ENCODE assay signal across 20 cellular contexts in the genomic region with DNA sequence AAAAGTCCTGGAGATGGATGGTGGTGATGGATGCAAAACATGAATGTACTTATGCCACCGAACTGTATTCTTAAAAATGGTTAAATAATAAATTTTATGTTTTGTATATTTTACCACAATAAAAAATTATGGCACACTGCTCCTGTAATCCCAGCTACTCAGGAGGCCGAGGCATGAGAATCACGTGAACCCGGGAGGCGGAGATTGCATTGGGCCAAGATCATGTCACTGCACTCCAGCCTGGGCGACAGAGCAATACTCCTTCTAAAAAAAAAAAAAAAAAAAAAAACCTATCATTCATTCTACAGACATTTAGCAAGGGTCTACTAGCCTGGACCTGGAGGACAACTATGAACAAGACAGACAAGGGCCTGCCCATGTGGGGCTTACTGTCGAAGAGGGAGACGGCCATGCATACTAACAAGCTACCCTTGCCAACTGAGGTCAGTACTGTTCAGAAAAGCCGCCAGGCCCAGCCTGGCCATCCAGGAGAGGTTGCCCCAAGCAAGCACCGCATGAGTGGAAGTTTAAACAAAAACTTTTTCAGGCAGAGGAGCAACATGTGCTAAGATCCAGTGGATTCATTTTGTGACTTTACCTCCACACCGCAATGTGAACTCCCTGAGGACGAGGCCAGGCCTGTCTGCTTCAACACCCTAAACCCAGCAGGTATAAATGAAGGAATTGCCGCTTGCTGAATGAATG. TPM values are rescaled to one million over a fixed set of nuclear protein-coding genes. Genes with fewer than 3 reads are reported as not detected.
DNase-seq lines count a peak whose midpoint lies in the region; ATAC-seq and TF ChIP-seq lines count a peak whose summit lies in the region.
"Had no signal": no experiment of that assay in that cellular context is flagged by ENCODE, and none has a peak within 500 bp of the region (broad histone marks: within the 10 kb centered on the region; RNA-seq: fewer than 3 reads in every experiment).

No MANE protein-coding gene starts in this region.

- CTCF ChIA-PET in Caco-2 (lab: Charles Lee) = interaction anchor here (0.6 kb wide), 1 partner anchor 81 kb away, joined by 4 read pairs; no protein-coding TSS in a partner anchor

- in situ Hi-C loops in transverse colon (cut with MboI; ENCODE audit: low pct_ligation_motif_present in 1 of 4, low pct_unique_long_range_greater_than_20kb in 1 of 4, low sequenced_read_pairs in 3 of 4) = no loop called here

- no peaks in the 10 kb centered on the region for H3K27me3 Mint-ChIP-seq in Caco-2 (ENCODE audit: insufficient read depth, unreplicated experiment)
- peaks cover 4% of the 10 kb centered on the region for H3K27me3 Mint-ChIP-seq in activated T-helper 1 cell treated with anti-CD3 and anti-CD28 coated beads, Interleukin-12 subunit alpha, Interleukin-12 subunit beta, Interleukin-2, Interleukin-4 antibody, amounts not matched to agents 30 ng/mL and 10 ng/mL and 1 ng/mL, durations not matched to agents 14 hours and 24 hours and 36 hours (ENCODE audit: insufficient read depth)

- no peak overlapping the region for H2BK12ac ChIP-seq in mesenchymal stem cell (ENCODE audit: low read length in 2 of 2)

- DNase-seq in Caco-2 (no peak), transverse colon (peak; percentile 4), mesenchymal stem cell (no peak)
- no peak for DNase-seq in activated T-helper 1 cell treated with anti-CD3 and anti-CD28 coated beads, Interleukin-12 subunit alpha, Interleukin-12 subunit beta, Interleukin-2, Interleukin-4 antibody, amounts not matched to agents 30 ng/mL and 10 ng/mL and 1 ng/mL, durations not matched to agents 14 hours and 24 hours and 36 hours (ENCODE audit: low spot score)
- DNase-seq: ACHN, C1 segment of cervical spinal cord, DMS 273 treated with DMSO at 0.1 percent for 48 hours, KBM-7, NCI-H1105, NCI-H1694 treated with DMSO at 0.1 percent for 48 hours, NCI-H2107, NCI-H2227 treated with DMSO at 0.1 percent for 48 hours, NCI-H510A treated with DMSO at 0.1 percent for 48 hours, OCI-M1, SHP77 had no signal

- no peak overlapping the region for H4K8ac ChIP-seq in mesenchymal stem cell (ENCODE audit: low read length)

- TF ChIP-seq CTCF in Caco-2 (IDR thresholded peaks at IDR 0.05; ENCODE audit: insufficient read depth in 1 of 2, low read depth in 1 of 2, low read length in 1 of 2, severe bottlenecking in 1 of 2, unreplicated experiment in 1 of 2) = no peak
- no peak for TF ChIP-seq CTCF in liver (IDR thresholded peaks at IDR 0.05; ENCODE audit: low read depth, low read length, missing input control)
- TF ChIP-seq CTCF in transverse colon (IDR thresholded peaks at IDR 0.05) = no peak

- H3K27me3 ChIP-seq in Caco-2 (replicated peaks; ENCODE audit: control insufficient read depth, insufficient read depth, low read length) = no peaks in the 10 kb centered on the region
- no peaks in the 10 kb centered on the region for H3K27me3 ChIP-seq in liver (ENCODE audit: control insufficient read depth in 4 of 4, insufficient read depth in 4 of 4, low read length in 3 of 4)
- H3K27me3 ChIP-seq in transverse colon = no peaks in the 10 kb centered on the region
- H3K27me3 ChIP-seq in mesenchymal stem cell (ENCODE audit: control insufficient read depth in 1 of 2, insufficient read depth in 1 of 2, low read length in 2 of 2) = peaks cover 6 to 9% of the 10 kb centered on the region in 2 experiments

- no peaks in the 10 kb centered on the region for H3K36me3 ChIP-seq in Caco-2 (ENCODE audit: control insufficient read depth, insufficient read depth, low read length)
- peaks cover 0 to 4% (median under 1%) of the 10 kb centered on the region in 4 donors for H3K36me3 ChIP-seq in liver (ENCODE audit: control insufficient read depth in 4 of 4, insufficient read depth in 3 of 4, low read depth in 1 of 4, low read length in 3 of 4)
- H3K36me3 ChIP-seq in transverse colon = no peaks in the 10 kb centered on the region
- no peaks in the 10 kb centered on the region for H3K36me3 ChIP-seq in mesenchymal stem cell (ENCODE audit: control insufficient read depth in 1 of 2, insufficient read depth in 2 of 2, low read depth in 1 of 2, low read length in 2 of 2)
- H3K36me3 ChIP-seq: HAP-1 had no signal

- no TSS peak for BruUV-seq in Caco-2 (replicated peaks; lab: Mats Ljungman, UMichigan)

- H3K27ac Mint-ChIP-seq in Caco-2 (ENCODE audit: unreplicated experiment) = peak overlapping the region; percentile 52
- H3K27ac Mint-ChIP-seq in activated T-helper 1 cell treated with anti-CD3 and anti-CD28 coated beads, Interleukin-12 subunit alpha, Interleukin-12 subunit beta, Interleukin-2, Interleukin-4 antibody, amounts not matched to agents 30 ng/mL and 10 ng/mL and 1 ng/mL, durations not matched to agents 14 hours and 24 hours and 36 hours = peak overlapping the region; percentile 2

- H3K23ac ChIP-seq in mesenchymal stem cell (ENCODE audit: low read length in 2 of 2) = no peak overlapping the region

- no peak overlapping the region for H2AFZ ChIP-seq in mesenchymal stem cell (ENCODE audit: low read depth, low read length)

- no peak overlapping the region for H3K14ac ChIP-seq in mesenchymal stem cell (ENCODE audit: low read length in 2 of 2)

- no peak overlapping the region for H2BK120ac ChIP-seq in mesenchymal stem cell (ENCODE audit: low read depth, low read length)

- 48% methylated on average over 13 of the region's 13 CpGs for WGBS in liver
- 77 to 80% methylated on average over 8 to 13 of the region's 13 CpGs for WGBS in transverse colon (ENCODE audit: low coverage in 1 of 2), 2 donors
- WGBS in mesenchymal stem cell = 89% methylated on average over 12 of the region's 13 CpGs

- H3K36me3 Mint-ChIP-seq in Caco-2 (ENCODE audit: insufficient read depth, unreplicated experiment) = peaks cover 3% of the 10 kb centered on the region
- no peaks in the 10 kb centered on the region for H3K36me3 Mint-ChIP-seq in activated T-helper 1 cell treated with anti-CD3 and anti-CD28 coated beads, Interleukin-12 subunit alpha, Interleukin-12 subunit beta, Interleukin-2, Interleukin-4 antibody, amounts not matched to agents 30 ng/mL and 10 ng/mL and 1 ng/mL, durations not matched to agents 14 hours and 24 hours and 36 hours (ENCODE audit: low read depth)

- no peak overlapping the region for H2BK15ac ChIP-seq in mesenchymal stem cell (ENCODE audit: low read depth, poor library complexity, severe bottlenecking)

- H3K4me3 ChIP-seq in Caco-2 (ENCODE audit: low read depth, low read length) = no peak overlapping the region
- H3K4me3 ChIP-seq in liver (ENCODE audit: low read depth in 1 of 3, low read length in 3 of 3) = no peak overlapping the region
- H3K4me3 ChIP-seq in transverse colon = no peak overlapping the region
- H3K4me3 ChIP-seq in mesenchymal stem cell (ENCODE audit: insufficient read depth in 1 of 2, low read depth in 1 of 2, low read length in 2 of 2) = no peak overlapping the region
- H3K4me3 ChIP-seq: HAP-1, SK-N-MC had no signal

- H3K4me1 ChIP-seq in Caco-2 (peaks cover 26% of the 10 kb centered on the region), liver (ENCODE audit: control insufficient read depth in 4 of 4, insufficient read depth in 4 of 4, low read length in 3 of 4) (peaks cover 4 to 66% (median 56%) of the 10 kb centered on the region in 4 donors), transverse colon (peaks cover 7 to 19% (median 13%) of the 10 kb centered on the region in 4 donors), mesenchymal stem cell (ENCODE audit: control insufficient read depth, insufficient read depth, low read depth, low read length) (peaks cover 10% of the 10 kb centered on the region)

- H3K27ac ChIP-seq in liver (ENCODE audit: low read depth in 1 of 2, low read length in 2 of 2) (peak overlapping the region; percentile 92 to 99), transverse colon (no peak overlapping the region), mesenchymal stem cell (ENCODE audit: low read length, poor library complexity, severe bottlenecking) (no peak overlapping the region)
- H3K27ac ChIP-seq: SK-N-MC had no signal

- no peak overlapping the region for H2BK5ac ChIP-seq in mesenchymal stem cell (ENCODE audit: low read depth, low read length, poor library complexity, severe bottlenecking)

- no peak overlapping the region for H3K9ac ChIP-seq in liver (ENCODE audit: low read depth in 1 of 2, low read length in 2 of 2)
- no peak overlapping the region for H3K9ac ChIP-seq in mesenchymal stem cell (ENCODE audit: low read length)

- intact Hi-C loops in Caco-2 (cut with micrococcal nuclease; ENCODE audit: unreplicated experiment) = no loop called here
- intact Hi-C loops in activated T-helper 1 cell treated with anti-CD3 and anti-CD28 coated beads, Interleukin-12 subunit alpha, Interleukin-12 subunit beta, Interleukin-2, Interleukin-4 antibody, amounts not matched to agents 30 ng/mL and 10 ng/mL and 1 ng/mL, durations not matched to agents 14 hours and 24 hours and 36 hours (cut with micrococcal nuclease) = loop anchor here (5.0 kb wide), 1 partner anchor 269 kb away; no protein-coding TSS in a partner anchor
- intact Hi-C loops in transverse colon (cut with DNase I; ENCODE audit: low total_unique reads) = no loop called here

- TF ChIP-seq POLR2A in transverse colon (IDR thresholded peaks at IDR 0.05) = no peak

- no peaks in the 10 kb centered on the region for H3K9me3 ChIP-seq in Caco-2
- H3K9me3 ChIP-seq in liver (ENCODE audit: control insufficient read depth in 4 of 4, low read length in 3 of 4) = no peaks in the 10 kb centered on the region
- H3K9me3 ChIP-seq in transverse colon = no peaks in the 10 kb centered on the region
- no peaks in the 10 kb centered on the region for H3K9me3 ChIP-seq in mesenchymal stem cell (ENCODE audit: control insufficient read depth, low read length)
- H3K9me3 ChIP-seq: HAP-1 had no signal

- H2AK5ac ChIP-seq in mesenchymal stem cell (ENCODE audit: low read length, severe bottlenecking) = no peak overlapping the region

- H3K18ac ChIP-seq in mesenchymal stem cell (ENCODE audit: low read depth in 1 of 2, low read length in 2 of 2) = no peak overlapping the region

- peaks cover 5% of the 10 kb centered on the region for H3K79me1 ChIP-seq in mesenchymal stem cell (replicated peaks; ENCODE audit: low read length, poor library complexity, severe bottlenecking)

- no peak overlapping the region for H4K91ac ChIP-seq in mesenchymal stem cell (ENCODE audit: low read length)

- H3K4me1 Mint-ChIP-seq in Caco-2 (ENCODE audit: low read depth, unreplicated experiment) = peaks cover 35% of the 10 kb centered on the region
- H3K4me1 Mint-ChIP-seq in activated T-helper 1 cell treated with anti-CD3 and anti-CD28 coated beads, Interleukin-12 subunit alpha, Interleukin-12 subunit beta, Interleukin-2, Interleukin-4 antibody, amounts not matched to agents 30 ng/mL and 10 ng/mL and 1 ng/mL, durations not matched to agents 14 hours and 24 hours and 36 hours (ENCODE audit: low read depth) = peaks cover 22% of the 10 kb centered on the region

- no peak for ATAC-seq in GM21723 (IDR thresholded peaks at IDR 0.05; ENCODE audit: unreplicated experiment)
- no peak for ATAC-seq in HG02588 (IDR thresholded peaks at IDR 0.05; ENCODE audit: unreplicated experiment)

- no peaks in the 10 kb centered on the region for H3K9me3 Mint-ChIP-seq in Caco-2 (ENCODE audit: unreplicated experiment)
- H3K9me3 Mint-ChIP-seq in activated T-helper 1 cell treated with anti-CD3 and anti-CD28 coated beads, Interleukin-12 subunit alpha, Interleukin-12 subunit beta, Interleukin-2, Interleukin-4 antibody, amounts not matched to agents 30 ng/mL and 10 ng/mL and 1 ng/mL, durations not matched to agents 14 hours and 24 hours and 36 hours = no peaks in the 10 kb centered on the region

- TF ChIP-seq RAD21 in liver (IDR thresholded peaks at IDR 0.05) = peak in 1 of 2 donors; percentile 6

- POLR2A ChIA-PET in Caco-2 (lab: Charles Lee) = no interaction called here

- TF ChIP-seq EP300 in transverse colon (IDR thresholded peaks at IDR 0.05; ENCODE audit: low read depth) = no peak

- no peak overlapping the region for H3K4me2 ChIP-seq in mesenchymal stem cell (ENCODE audit: low read length, poor library complexity, severe bottlenecking)

- no peak overlapping the region for H3K4me3 Mint-ChIP-seq in Caco-2 (ENCODE audit: unreplicated experiment)
- H3K4me3 Mint-ChIP-seq in activated T-helper 1 cell treated with anti-CD3 and anti-CD28 coated beads, Interleukin-12 subunit alpha, Interleukin-12 subunit beta, Interleukin-2, Interleukin-4 antibody, amounts not matched to agents 30 ng/mL and 10 ng/mL and 1 ng/mL, durations not matched to agents 14 hours and 24 hours and 36 hours = no peak overlapping the region

- H3K4ac ChIP-seq in mesenchymal stem cell (ENCODE audit: low read depth in 1 of 2, low read length in 2 of 2) = no peak overlapping the region

RNA-seq across cellular contexts. Expression of a gene that starts 2.8 kb away (rescaled TPM):
- 39.2 and 40.5 TPM in 2 replicates for total RNA-seq in Caco-2 (2022)
- 27.8 and 32.9 TPM in 2 replicates for total RNA-seq in activated T-helper 1 cell treated with anti-CD3 and anti-CD28 coated beads, Interleukin-12 subunit alpha, Interleukin-12 subunit beta, Interleukin-2, Interleukin-4 antibody, amounts not matched to agents 30 ng/mL and 10 ng/mL and 1 ng/mL, durations not matched to agents 14 hours and 24 hours and 36 hours
- 10 to 100 TPM; 24.0 to 28.7 TPM for total RNA-seq in liver
- polyA plus RNA-seq in liver = 1 to 10 TPM; 5.4 to 6.8 TPM
- total RNA-seq in transverse colon = 10 to 100 TPM; 14.6 to 35.0 (median 22.1) TPM
- 6.9 TPM for polyA plus RNA-seq in mesenchymal stem cell (2013, experiment 1 of 2)
- polyA plus RNA-seq in mesenchymal stem cell (2013, experiment 2 of 2) = 6.8 TPM

RNA-seq across cellular contexts. Expression of a gene that starts 3.9 kb away (rescaled TPM):
- total RNA-seq in Caco-2 (2022) = 0.49 TPM in 1 of 2 replicates, not detected in the other
- total RNA-seq in activated T-helper 1 cell treated with anti-CD3 and anti-CD28 coated beads, Interleukin-12 subunit alpha, Interleukin-12 subunit beta, Interleukin-2, Interleukin-4 antibody, amounts not matched to agents 30 ng/mL and 10 ng/mL and 1 ng/mL, durations not matched to agents 14 hours and 24 hours and 36 hours = not detected in 2 replicates
- 1,000 to 10,000 TPM; 1,022 to 1,400 TPM for total RNA-seq in liver
- 1,000 to 10,000 TPM; 1,193 to 1,291 TPM for polyA plus RNA-seq in liver
- not detected for total RNA-seq in transverse colon
- 0.07 TPM for polyA plus RNA-seq in mesenchymal stem cell (2013, experiment 1 of 2)
- not detected for polyA plus RNA-seq in mesenchymal stem cell (2013, experiment 2 of 2)

RNA-seq across cellular contexts. Expression of a gene that starts 21.1 kb away (rescaled TPM):
- total RNA-seq in Caco-2 (2022) (0.23 and 0.27 TPM in 2 replicates), liver (1,000 to 10,000 TPM in 1 of 2 donors, 100 to 1,000 TPM in 1; 507 to 1,075 TPM), transverse colon (1 to 10 TPM in 1 of 4 donors, under 1 TPM in 1, not detected in 2; 0.27 to 1.6 TPM)
- 0.42 TPM in 1 of 2 replicates, not detected in the other for total RNA-seq in activated T-helper 1 cell treated with anti-CD3 and anti-CD28 coated beads, Interleukin-12 subunit alpha, Interleukin-12 subunit beta, Interleukin-2, Interleukin-4 antibody, amounts not matched to agents 30 ng/mL and 10 ng/mL and 1 ng/mL, durations not matched to agents 14 hours and 24 hours and 36 hours
- polyA plus RNA-seq in liver = 1,000 to 10,000 TPM in 1 of 2 donors, 100 to 1,000 TPM in 1; 743 to 1,326 TPM
- 0.06 TPM for polyA plus RNA-seq in mesenchymal stem cell (2013, experiment 1 of 2)
- 0.12 TPM for polyA plus RNA-seq in mesenchymal stem cell (2013, experiment 2 of 2)

RNA-seq across cellular contexts. Expression of a gene that starts 57.0 kb away (rescaled TPM):
- total RNA-seq in Caco-2 (2022) (3.7 and 4.1 TPM in 2 replicates), liver (1,000 to 10,000 TPM in 1 of 2 donors, 100 to 1,000 TPM in 1; 447 to 2,000 TPM), transverse colon (1 to 10 TPM in 3 of 4 donors, under 1 TPM in 1; 0.60 to 9.5 (median 4.9) TPM)
- 3.1 and 4.8 TPM in 2 replicates for total RNA-seq in activated T-helper 1 cell treated with anti-CD3 and anti-CD28 coated beads, Interleukin-12 subunit alpha, Interleukin-12 subunit beta, Interleukin-2, Interleukin-4 antibody, amounts not matched to agents 30 ng/mL and 10 ng/mL and 1 ng/mL, durations not matched to agents 14 hours and 24 hours and 36 hours
- polyA plus RNA-seq in liver = 1,000 to 10,000 TPM; 2,821 to 3,354 TPM
- polyA plus RNA-seq in mesenchymal stem cell (2013, experiment 1 of 2) = 0.80 TPM
- 0.93 TPM for polyA plus RNA-seq in mesenchymal stem cell (2013, experiment 2 of 2)

Comparison
In these comparisons a context has a peak if more than half of its experiments do, and no peak if none do; other contexts are left out.
1. H3K27ac ChIP-seq: peak in liver (2 of 2); none in transverse colon (0 of 4) and mesenchymal stem cell (single experiment).
2. RNA of a gene that starts 3.9 kb away (total RNA-seq): 1,022 to 1,400 TPM in liver; 0.49 TPM in Caco-2, not detected in activated T-helper 1 cell treated with anti-CD3 and anti-CD28 coated beads, Interleukin-12 subunit alpha, Interleukin-12 subunit beta, Interleukin-2, Interleukin-4 antibody, amounts not matched to agents 30 ng/mL and 10 ng/mL and 1 ng/mL, durations not matched to agents 14 hours and 24 hours and 36 hours and not detected in transverse colon; every median in the first group is over 100 times any median in the second.
3. RNA of a gene that starts 21.1 kb away (total RNA-seq): 507 to 1,075 TPM in liver; 0.27 to 1.6 TPM in transverse colon, 0.23 to 0.27 TPM in Caco-2 and 0.42 TPM in activated T-helper 1 cell treated with anti-CD3 and anti-CD28 coated beads, Interleukin-12 subunit alpha, Interleukin-12 subunit beta, Interleukin-2, Interleukin-4 antibody, amounts not matched to agents 30 ng/mL and 10 ng/mL and 1 ng/mL, durations not matched to agents 14 hours and 24 hours and 36 hours; every median in the first group is over 100 times any median in the second.